In genomic region chr3:18633002-18633401, GRCh38 we compare ENCODE assay signal across 27 cellular contexts.
"Had no signal": no experiment of that assay in that cellular context is flagged by ENCODE, and none has a peak within 500 bp of the region (broad histone marks: within the 10 kb centered on the region; RNA-seq: fewer than 3 reads in every experiment).

No MANE protein-coding gene starts in this region.

- ATAC-seq: activated T-cell treated with anti-CD3 and anti-CD28 coated beads, Interleukin-2, amount 50 U/mL, for 4 hours; K562; Panc1; Right ventricle myocardium inferior had no signal

- H3K36me3 ChIP-seq: brain microvascular endothelial cell, cardiac muscle cell had no signal

- H3K4me3 ChIP-seq: cardiac muscle cell, K562 had no signal

- H3K4me2 ChIP-seq: SK-N-SH had no signal

- H3K27me3 Mint-ChIP-seq: activated CD4-positive, alpha-beta memory T cell treated with anti-CD3 and anti-CD28 coated beads for 36 hours; activated CD4-positive, alpha-beta T cell treated with anti-CD3 and anti-CD28 coated beads, Interleukin-2, amount 10 ng/mL, durations not matched to agents 7 days and 5 days; activated naive CD4-positive, alpha-beta T cell treated with anti-CD3 and anti-CD28 coated beads, Interleukin-2, amount 10 ng/mL, durations not matched to agents 7 days and 5 days; activated naive CD8-positive, alpha-beta T cell treated with anti-CD3 and anti-CD28 coated beads for 36 hours had no signal

- H3K27ac ChIP-seq: brain microvascular endothelial cell, cardiac muscle cell had no signal

- H3K4me1 Mint-ChIP-seq: activated naive CD4-positive, alpha-beta T cell treated with anti-CD3 and anti-CD28 coated beads, Interleukin-2, amount 10 ng/mL, durations not matched to agents 7 days and 5 days had no signal

- FAIRE-seq: K562 had no signal

- H3K27ac Mint-ChIP-seq: activated CD4-positive, alpha-beta memory T cell treated with anti-CD3 and anti-CD28 coated beads for 36 hours; activated CD4-positive, alpha-beta T cell treated with anti-CD3 and anti-CD28 coated beads, Interleukin-2, amount 10 ng/mL, durations not matched to agents 7 days and 5 days; activated naive CD4-positive, alpha-beta T cell treated with anti-CD3 and anti-CD28 coated beads, Interleukin-2, amount 10 ng/mL, durations not matched to agents 7 days and 5 days; activated naive CD8-positive, alpha-beta T cell treated with anti-CD3 and anti-CD28 coated beads for 36 hours; activated T-helper 2 cell treated with anti-CD3 and anti-CD28 coated beads, Interferon-gamma antibody, Interleukin-2, Interleukin-4, amounts not matched to agents 10 μg/mL and 5 μg/mL and 100 μg/mL, durations not matched to agents 14 hours and 24 hours and 36 hours; T-helper 1 cell treated with Interleukin-12 subunit alpha and Interleukin-12 subunit beta and Interleukin-4 antibody, amounts not matched to agents 30 μg/mL and 1 μg/mL, for 36 hours had no signal

- H3K9me3 ChIP-seq: SK-N-SH had no signal

- H3K9me2 ChIP-seq: SK-N-SH had no signal

- H3K9ac ChIP-seq: SK-N-SH had no signal

- H3K27me3 ChIP-seq: brain microvascular endothelial cell, cardiac muscle cell had no signal

- H3K36me3 Mint-ChIP-seq: activated naive CD8-positive, alpha-beta T cell treated with anti-CD3 and anti-CD28 coated beads for 36 hours had no signal

- H3K4me3 Mint-ChIP-seq: activated CD4-positive, alpha-beta memory T cell treated with anti-CD3 and anti-CD28 coated beads for 36 hours; activated CD4-positive, alpha-beta T cell treated with anti-CD3 and anti-CD28 coated beads, Interleukin-2, amount 10 ng/mL, durations not matched to agents 7 days and 5 days; activated naive CD4-positive, alpha-beta T cell treated with anti-CD3 and anti-CD28 coated beads, Interleukin-2, amount 10 ng/mL, durations not matched to agents 7 days and 5 days; activated naive CD8-positive, alpha-beta T cell treated with anti-CD3 and anti-CD28 coated beads for 36 hours; activated T-cell treated with anti-CD3 and anti-CD28 coated beads, Interleukin-2, amount 50 U/mL, for 4 hours; T-helper 1 cell treated with Interleukin-12 subunit alpha and Interleukin-12 subunit beta and Interleukin-4 antibody, amounts not matched to agents 30 μg/mL and 1 μg/mL, for 36 hours had no signal

- DNase-seq: activated CD4-positive, alpha-beta memory T cell treated with anti-CD3 and anti-CD28 coated beads for 36 hours; activated CD4-positive, alpha-beta T cell treated with anti-CD3 and anti-CD28 coated beads, Interleukin-2, amount 10 ng/mL, durations not matched to agents 7 days and 5 days; activated CD4-positive, CD25-positive, alpha-beta regulatory T cell; activated CD8-positive, alpha-beta memory T cell treated with anti-CD3 and anti-CD28 coated beads for 24 hours; activated gamma-delta T cell treated with Interleukin-2 at 50 U/mL for 16 hours; activated naive CD4-positive, alpha-beta T cell treated with anti-CD3 and anti-CD28 coated beads, Interleukin-2, amount 10 ng/mL, durations not matched to agents 7 days and 5 days; activated naive CD8-positive, alpha-beta T cell treated with anti-CD3 and anti-CD28 coated beads for 36 hours; activated T-cell treated with anti-CD3 and anti-CD28 coated beads, Interleukin-2, amount 50 U/mL, for 4 hours; brain microvascular endothelial cell; Karpas-422; NCI-H1048; NCI-H146; NCI-H187 treated with DMSO at 0.1 percent for 48 hours; NCI-H2081 treated with DMSO at 0.1 percent for 48 hours; NCI-H2171; NCI-H2227 treated with DMSO at 0.1 percent for 48 hours; NCI-H446 treated with DMSO at 0.1 percent for 48 hours; NCI-H524 treated with DMSO at 0.1 percent for 48 hours; NCI-H774; RPMI8226; SK-N-SH had no signal
